In the genomic region with DNA sequence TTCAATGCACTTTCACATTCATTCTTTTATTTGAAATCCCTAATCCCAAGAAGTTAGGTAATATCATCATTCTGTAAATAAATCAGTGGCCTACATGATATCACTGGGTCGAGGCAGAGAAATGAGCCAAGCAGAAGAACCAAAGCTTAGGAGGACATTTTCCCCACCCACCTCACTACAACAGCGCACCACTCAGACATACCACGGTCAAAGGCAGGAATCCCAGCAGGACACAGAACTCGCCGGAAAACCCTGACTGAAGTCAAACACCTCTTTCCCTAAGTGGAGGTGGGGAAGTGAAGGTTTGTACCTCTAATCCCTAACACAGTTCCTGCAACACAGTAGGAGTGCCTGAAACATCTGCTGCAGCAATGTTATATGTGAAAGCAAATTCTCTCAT, we compare ENCODE assay signal across 20 cellular contexts. TPM values are rescaled to one million over a fixed set of nuclear protein-coding genes. Genes with fewer than 3 reads are reported as not detected.
A peak's percentile ranks its signal among the peaks of the same experiment; 100 is the strongest.
DNase-seq lines count a peak whose midpoint lies in the region; ATAC-seq and TF ChIP-seq lines count a peak whose summit lies in the region.
"Had no signal": no experiment of that assay in that cellular context is flagged by ENCODE, and none has a peak within 500 bp of the region (broad histone marks: within the 10 kb centered on the region; RNA-seq: fewer than 3 reads in every experiment).

No MANE protein-coding gene starts in this region.

- no peaks in the 10 kb centered on the region for H3K9me3 ChIP-seq in HUES48 (ENCODE audit: control insufficient read depth, insufficient read depth, low read length)
- no peaks in the 10 kb centered on the region for H3K9me3 ChIP-seq in left lung
- H3K9me3 ChIP-seq in skeletal muscle tissue (ENCODE audit: control insufficient read depth in 3 of 3, low read length in 3 of 3): no peaks in the 10 kb centered on the region
- no peaks in the 10 kb centered on the region for H3K9me3 ChIP-seq in SK-N-SH
- H3K9me3 ChIP-seq: BE2C, pancreas, thoracic aorta had no signal

- DNase-seq in caudate nucleus (lab: John Stamatoyannopoulos, UW): no peak
- no peak for DNase-seq in left lung
- no peak for DNase-seq in natural killer cell
- DNase-seq in naive thymus-derived CD8-positive, alpha-beta T cell: no peak
- DNase-seq in SK-N-SH: no peak
- DNase-seq: activated CD8-positive, alpha-beta memory T cell treated with anti-CD3 and anti-CD28 coated beads, Interleukin-2, amount 50 U/mL, for 4 hours; BE2C; central memory CD4-positive, alpha-beta T cell; DMS79; hippocampal formation; NCI-H1092; NCI-H345; pancreas; SW 1271 had no signal

- no peak overlapping the region for H3K4me3 Mint-ChIP-seq in natural killer cell
- H3K4me3 Mint-ChIP-seq in naive thymus-derived CD8-positive, alpha-beta T cell: peak overlapping the region in 2 of 10 donors; percentile 20
- H3K4me3 Mint-ChIP-seq: activated naive CD4-positive, alpha-beta T cell treated with anti-CD3 and anti-CD28 coated beads, Interleukin-2, amount 50 U/mL, for 24 hours; IgD-negative memory B cell had no signal

- ATAC-seq in left lung (peak; percentile 43), HG02870 (IDR thresholded peaks at IDR 0.05; ENCODE audit: unreplicated experiment) (no peak), natural killer cell (no peak)
- ATAC-seq in naive thymus-derived CD8-positive, alpha-beta T cell: no peak
- ATAC-seq: pancreas had no signal

- H3K4me1 ChIP-seq in HUES48 (ENCODE audit: control insufficient read depth, insufficient read depth, low read length) (peaks cover 46% of the 10 kb centered on the region), left lung (peaks cover 34 to 66% of the 10 kb centered on the region in 2 donors), skeletal muscle tissue (ENCODE audit: control insufficient read depth in 3 of 3, insufficient read depth in 3 of 3, low read length in 3 of 3) (peaks cover 57 to 69% (median 59%) of the 10 kb centered on the region in 3 donors), SK-N-SH (ENCODE audit: control insufficient read depth in 1 of 2, insufficient read depth in 2 of 2, low read depth in 1 of 2, low read length in 1 of 2) (peaks cover 23 to 26% of the 10 kb centered on the region in 2 experiments; a peak in 2 of 4 replicates)

- H3K4me3 ChIP-seq in HUES48 (ENCODE audit: low read depth, low read length): no peak overlapping the region
- H3K4me3 ChIP-seq in left lung: no peak overlapping the region
- peak overlapping the region in 1 of 3 donors; percentile 37 for H3K4me3 ChIP-seq in skeletal muscle tissue (ENCODE audit: low read length in 3 of 3)
- H3K4me3 ChIP-seq in SK-N-SH (ENCODE audit: low read depth in 2 of 2, low read length in 1 of 2): no peak overlapping the region
- H3K4me3 ChIP-seq: pancreas, thoracic aorta had no signal

- no peak overlapping the region for H3K9ac ChIP-seq in HUES48 (ENCODE audit: low read depth, low read length)
- H3K9ac ChIP-seq in skeletal muscle tissue (ENCODE audit: low read depth in 1 of 3, low read length in 3 of 3): peak overlapping the region in 2 of 3 donors; percentile 12 to 42
- H3K9ac ChIP-seq in SK-N-SH: no peak overlapping the region

- no peaks in the 10 kb centered on the region for H3K27me3 Mint-ChIP-seq in natural killer cell (ENCODE audit: low read depth in 2 of 2)
- H3K27me3 Mint-ChIP-seq in naive thymus-derived CD8-positive, alpha-beta T cell: no peaks in the 10 kb centered on the region
- H3K27me3 Mint-ChIP-seq: activated naive CD4-positive, alpha-beta T cell treated with anti-CD3 and anti-CD28 coated beads, Interleukin-2, amount 50 U/mL, for 24 hours had no signal

- H3K4me1 Mint-ChIP-seq in natural killer cell: peaks cover 22 to 30% of the 10 kb centered on the region in 2 donors
- H3K4me1 Mint-ChIP-seq in naive thymus-derived CD8-positive, alpha-beta T cell: peaks cover 24 to 72% (median 63%) of the 10 kb centered on the region in 4 donors

- peaks cover 10% of the 10 kb centered on the region for H3K79me2 ChIP-seq in SK-N-SH (ENCODE audit: insufficient read depth)

- peaks cover 11% of the 10 kb centered on the region for H3F3A ChIP-seq in SK-N-SH (replicated peaks; ENCODE audit: insufficient read depth)

- H3K27ac ChIP-seq in HUES48 (ENCODE audit: low read depth, low read length) (peak overlapping the region; percentile 18), caudate nucleus (ENCODE audit: low read depth, low read length) (peak overlapping the region; percentile 22), left lung (peak overlapping the region; percentile 8 to 73), skeletal muscle tissue (ENCODE audit: low read depth, low read length) (peak overlapping the region; percentile 83), SK-N-SH (ENCODE audit: low read depth in 2 of 2, low read length in 1 of 2) (no peak overlapping the region)

- H3K36me3 ChIP-seq in HUES48 (ENCODE audit: control insufficient read depth, insufficient read depth, low read length) (no peaks in the 10 kb centered on the region), left lung (no peaks in the 10 kb centered on the region), skeletal muscle tissue (ENCODE audit: control insufficient read depth in 3 of 3, insufficient read depth in 3 of 3, low read length in 3 of 3) (no peaks in the 10 kb centered on the region), SK-N-SH (replicated peaks in 1 of 2; ENCODE audit: control insufficient read depth in 1 of 2, insufficient read depth in 2 of 2, low read length in 1 of 2) (no peaks in the 10 kb centered on the region)
- H3K36me3 ChIP-seq: BE2C, pancreas, thoracic aorta had no signal

- POLR2A ChIA-PET in naive thymus-derived CD8-positive, alpha-beta T cell (lab: Charles Lee): no interaction called here
- POLR2A ChIA-PET in SK-N-SH (lab: Yijun Ruan, JAX): no interaction called here

- no peak overlapping the region for H2AFZ ChIP-seq in SK-N-SH (ENCODE audit: low read depth)

- no peak for TF ChIP-seq RAD21 in SK-N-SH (IDR thresholded peaks at IDR 0.05; ENCODE audit: low read length)

- no peaks in the 10 kb centered on the region for H4K20me1 ChIP-seq in SK-N-SH (ENCODE audit: insufficient read depth)

- TF ChIP-seq CTCF in left lung (IDR thresholded peaks at IDR 0.05) (no peak), natural killer cell (IDR thresholded peaks at IDR 0.05) (no peak), SK-N-SH (IDR thresholded peaks at IDR 0.05) (no peak)

- H3K27me3 ChIP-seq in HUES48 (ENCODE audit: control insufficient read depth, insufficient read depth, low read length): no peaks in the 10 kb centered on the region
- H3K27me3 ChIP-seq in left lung: no peaks in the 10 kb centered on the region
- no peaks in the 10 kb centered on the region for H3K27me3 ChIP-seq in skeletal muscle tissue (ENCODE audit: control insufficient read depth in 3 of 3, insufficient read depth in 3 of 3, low read length in 3 of 3)
- no peaks in the 10 kb centered on the region for H3K27me3 ChIP-seq in SK-N-SH (ENCODE audit: insufficient read depth)
- H3K27me3 ChIP-seq: BE2C, pancreas had no signal

- WGBS in SK-N-SH (ENCODE audit: low lambda C conversion rate): 97% methylated on average over 5 of the region's 5 CpGs

- no peak overlapping the region for H3K27ac Mint-ChIP-seq in natural killer cell
- peak overlapping the region in 1 of 10 donors; percentile 7 for H3K27ac Mint-ChIP-seq in naive thymus-derived CD8-positive, alpha-beta T cell
- H3K27ac Mint-ChIP-seq: activated naive CD4-positive, alpha-beta T cell treated with anti-CD3 and anti-CD28 coated beads, Interleukin-2, amount 50 U/mL, for 24 hours; IgD-negative memory B cell had no signal

- H3K9me2 ChIP-seq in SK-N-SH: no peaks in the 10 kb centered on the region

- no peak overlapping the region for H3K4me2 ChIP-seq in SK-N-SH

- H3K36me3 Mint-ChIP-seq in natural killer cell: no peaks in the 10 kb centered on the region
- peaks cover 0 to 4% (median 0%) of the 10 kb centered on the region in 3 donors for H3K36me3 Mint-ChIP-seq in naive thymus-derived CD8-positive, alpha-beta T cell

- intact Hi-C loops in left lung (cut with DNase I): no loop called here
- intact Hi-C loops in natural killer cell (cut with micrococcal nuclease): no loop called here

- CTCF ChIA-PET in SK-N-SH (lab: Yijun Ruan, JAX): interaction anchor here (0.9 to 1.4 kb wide), 4 partner anchors 16 to 137 kb away, joined by 3 to 4 read pairs (median 3); no protein-coding TSS in a partner anchor

- H3K9me3 Mint-ChIP-seq in natural killer cell: no peaks in the 10 kb centered on the region
- H3K9me3 Mint-ChIP-seq in naive thymus-derived CD8-positive, alpha-beta T cell: no peaks in the 10 kb centered on the region
- H3K9me3 Mint-ChIP-seq: activated naive CD4-positive, alpha-beta T cell treated with anti-CD3 and anti-CD28 coated beads, Interleukin-2, amount 50 U/mL, for 24 hours; IgD-negative memory B cell had no signal

- TF ChIP-seq EP300 in SK-N-SH (IDR thresholded peaks at IDR 0.05; ENCODE audit: borderline replicate concordance in 1 of 2, low read depth in 1 of 2, low read length in 1 of 2): no peak

TF ChIP-seq in SK-N-SH, 30 proteins besides CTCF, POLR2A, EP300 and RAD21 (continues in another document):
- no peak for TF ChIP-seq POLR2AphosphoS5 (IDR thresholded peaks at IDR 0.05; ENCODE audit: low read depth, low read length)

RNA-seq across cellular contexts. Expression of gene RELL1, which starts 21.5 kb away (rescaled TPM):
- total RNA-seq in left lung: 10 to 100 TPM; 31.0 to 35.6 TPM
- total RNA-seq in skeletal muscle tissue: 82.5 TPM
- total RNA-seq in natural killer cell: 10 to 100 TPM; 15.2 to 21.3 (median 15.2) TPM
- total RNA-seq in naive thymus-derived CD8-positive, alpha-beta T cell: 10 to 100 TPM; 27.2 to 27.9 TPM
- 1 to 10 TPM; 5.7 to 6.6 (median 5.8) TPM for polyA plus RNA-seq in naive thymus-derived CD8-positive, alpha-beta T cell
- polyA plus RNA-seq in SK-N-SH (2012; rRNA removed): 4.0 and 4.5 TPM in 2 replicates
- 4.4 and 4.5 TPM in 2 replicates for polyA plus RNA-seq in SK-N-SH (2012; cell fraction: cytosol; rRNA removed)
- 3.9 and 4.9 TPM in 2 replicates for polyA plus RNA-seq in SK-N-SH (2012; cell fraction: nucleus; rRNA removed)

Comparison
In these comparisons a context has a peak if more than half of its experiments do, and no peak if none do; other contexts are left out.
1. H3K27ac ChIP-seq: peak in HUES48 (single experiment), caudate nucleus (single experiment), left lung (2 of 2) and skeletal muscle tissue (single experiment); none in SK-N-SH (0 of 2).
2. H3K9ac ChIP-seq: peak in skeletal muscle tissue (2 of 3); none in HUES48 (single experiment) and SK-N-SH (single experiment).